ENCODE assay signal across 7 cellular contexts in the genomic region with DNA sequence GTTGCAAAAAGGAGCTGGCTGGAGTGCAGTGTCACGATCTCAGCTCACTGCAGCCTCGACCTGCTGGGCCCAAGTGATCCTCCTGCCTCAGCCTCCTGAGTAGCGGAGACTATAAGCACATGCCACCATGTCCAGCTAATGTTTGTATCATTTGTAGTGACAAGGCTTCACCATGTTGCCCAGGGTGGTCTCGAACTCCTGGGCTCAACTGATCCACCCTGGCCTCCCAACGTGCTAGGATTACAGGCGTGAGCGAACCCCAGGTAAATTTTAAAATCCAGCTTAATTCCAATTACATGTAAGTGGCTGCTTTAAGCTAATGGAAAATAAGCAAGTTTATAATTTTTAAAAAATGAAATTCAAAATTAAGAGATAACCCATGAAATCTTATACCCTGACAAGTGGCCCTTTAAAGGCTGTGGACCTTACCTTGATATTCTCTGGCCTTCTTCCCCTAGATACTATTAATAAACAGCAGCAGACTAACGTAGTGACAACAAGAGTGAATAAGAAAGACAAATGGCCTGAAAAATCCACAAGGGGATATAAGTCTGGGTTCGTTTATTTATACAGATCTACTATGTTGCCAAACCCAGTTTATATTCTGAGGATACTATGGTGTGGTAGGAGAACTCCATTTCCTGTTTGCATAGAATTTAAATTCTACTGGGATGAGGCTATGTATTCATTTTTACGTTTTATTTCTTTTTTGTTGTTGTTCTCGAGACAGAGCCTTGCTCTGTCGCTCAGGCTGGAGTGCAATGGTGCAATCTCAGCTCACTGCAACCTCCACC. TPM values are rescaled to one million over a fixed set of nuclear protein-coding genes. Genes with fewer than 3 reads are reported as not detected.
DNase-seq lines count a peak whose midpoint lies in the region; ATAC-seq and TF ChIP-seq lines count a peak whose summit lies in the region.

No MANE protein-coding gene starts in this region.

- TF ChIP-seq CTCF in GM06990 (IDR thresholded peaks at IDR 0.05; ENCODE audit: insufficient read depth, low read length, poor library complexity, severe bottlenecking) (no peak), epithelial cell of proximal tubule (conservative IDR thresholded peaks at IDR 0.05; ENCODE audit: low read depth, low read length) (no peak), gastrocnemius medialis (IDR thresholded peaks at IDR 0.05 in 4 of 5, conservative IDR thresholded peaks at IDR 0.05 in 1 of 5) (no peak)

- DNase-seq in GM06990 (ENCODE audit: extremely low read depth, insufficient read length) (no peak), NT2/D1 (ENCODE audit: low read depth, low spot score) (no peak), epithelial cell of proximal tubule (ENCODE audit: low read depth) (no peak), gastrocnemius medialis (no peak), dermis blood vessel endothelial cell (no peak), GDM1 (lab: John Stamatoyannopoulos, UW) (no peak), LoVo (ENCODE audit: low spot score) (no peak)

- peaks cover 9% of the 10 kb centered on the region for H3K4me1 ChIP-seq in NT2/D1 (ENCODE audit: insufficient read depth, insufficient read length)
- H3K4me1 ChIP-seq in gastrocnemius medialis = no peaks in the 10 kb centered on the region

- ATAC-seq in gastrocnemius medialis = no peak

- no peaks in the 10 kb centered on the region for H3K27me3 ChIP-seq in GM06990 (replicated peaks; ENCODE audit: control insufficient read depth, insufficient read depth, low read length)
- H3K27me3 ChIP-seq in NT2/D1 (ENCODE audit: insufficient read depth, insufficient read length) = peaks cover 6% of the 10 kb centered on the region
- H3K27me3 ChIP-seq in gastrocnemius medialis = peaks cover 0 to 3% (median 0%) of the 10 kb centered on the region in 3 donors

- no peak overlapping the region for H3K9ac ChIP-seq in NT2/D1 (ENCODE audit: insufficient read length, low read depth)

- in situ Hi-C loops in gastrocnemius medialis (cut with MboI; ENCODE audit: low sequenced_read_pairs in 4 of 4) = no loop called here

- H3K36me3 ChIP-seq in GM06990 (ENCODE audit: control insufficient read depth, insufficient read depth, low read length) = no peaks in the 10 kb centered on the region
- H3K36me3 ChIP-seq in NT2/D1 (ENCODE audit: insufficient read depth, insufficient read length, low read length) = peaks cover 32% of the 10 kb centered on the region
- H3K36me3 ChIP-seq in gastrocnemius medialis = no peaks in the 10 kb centered on the region

- H3K27ac ChIP-seq in gastrocnemius medialis = peak overlapping the region in 3 of 4 donors; percentile 61 to 79 (median 74)

- peak overlapping the region; percentile 70 for H3K4me3 ChIP-seq in GM06990 (replicated peaks; ENCODE audit: low read depth, low read length)
- peak overlapping the region; percentile 35 for H3K4me3 ChIP-seq in NT2/D1 (ENCODE audit: insufficient read length, low read depth)
- peak overlapping the region; percentile 61 for H3K4me3 ChIP-seq in epithelial cell of proximal tubule (ENCODE audit: low read depth, low read length)
- peak overlapping the region in 2 of 4 donors; percentile 43 to 52 for H3K4me3 ChIP-seq in gastrocnemius medialis

- H3K9me3 ChIP-seq in NT2/D1 (ENCODE audit: insufficient read depth, low read length) (no peaks in the 10 kb centered on the region), gastrocnemius medialis (no peaks in the 10 kb centered on the region)

- intact Hi-C loops in gastrocnemius medialis (cut with DNase I; ENCODE audit: low total_unique reads) = no loop called here

- no peak for TF ChIP-seq POLR2A in gastrocnemius medialis (IDR thresholded peaks at IDR 0.05)

RNA-seq across cellular contexts. Expression of gene SLC2A3, which starts 25.6 kb away (rescaled TPM):
- total RNA-seq in epithelial cell of proximal tubule (5.9 and 15.3 TPM in 2 replicates), gastrocnemius medialis (10 to 100 TPM; 19.3 to 27.2 (median 23.7) TPM), dermis blood vessel endothelial cell (18.7 and 32.5 TPM in 2 replicates)
